ENCODE assay signal across 22 cellular contexts in genomic region chr20:54611701-54612487, GRCh38.
DNase-seq lines count a peak whose midpoint lies in the region; ATAC-seq and TF ChIP-seq lines count a peak whose summit lies in the region.
"Had no signal": no experiment of that assay in that cellular context is flagged by ENCODE, and none has a peak within 500 bp of the region (broad histone marks: within the 10 kb centered on the region; RNA-seq: fewer than 3 reads in every experiment).

No MANE protein-coding gene starts in this region.

- H3K27ac Mint-ChIP-seq in nephron progenitor cell = no peak overlapping the region
- no peak overlapping the region for H3K27ac Mint-ChIP-seq in type B pancreatic cell
- H3K27ac Mint-ChIP-seq: CD4-positive, alpha-beta memory T cell; H9 had no signal

- H3K27me3 Mint-ChIP-seq in nephron progenitor cell (ENCODE audit: low read depth, poor library complexity) (no peaks in the 10 kb centered on the region), type B pancreatic cell (no peaks in the 10 kb centered on the region)
- H3K27me3 Mint-ChIP-seq: CD4-positive, alpha-beta memory T cell had no signal

- POLR2A ChIA-PET in IMR-90 (lab: Charles Lee; ENCODE audit: unreplicated experiment) = no interaction called here

- H2AK9ac ChIP-seq in IMR-90 (replicated peaks; ENCODE audit: low read depth, low read length, poor library complexity) = no peak overlapping the region

- peaks cover 3% of the 10 kb centered on the region for H3K9me3 Mint-ChIP-seq in nephron progenitor cell
- peaks cover 4% of the 10 kb centered on the region for H3K9me3 Mint-ChIP-seq in type B pancreatic cell

- BruUV-seq in IMR-90 (replicated peaks; lab: Mats Ljungman, UMichigan) = no TSS peak

- dilution Hi-C loops in IMR-90 (cut with HindIII; ENCODE audit: low sequenced_read_pairs, unreplicated experiment) = no loop called here

- H2AK5ac ChIP-seq in IMR-90 (ENCODE audit: low read depth, low read length) = no peak overlapping the region

- TF ChIP-seq RAD21 in IMR-90 (IDR thresholded peaks at IDR 0.05; ENCODE audit: low read length) = no peak

- H4K8ac ChIP-seq in IMR-90 (ENCODE audit: low read depth in 2 of 2, low read length in 2 of 2) = no peak overlapping the region

- H3K79me1 ChIP-seq in IMR-90 (ENCODE audit: low read depth in 1 of 2, low read length in 2 of 2) = no peaks in the 10 kb centered on the region

- H3K36me3 ChIP-seq in IMR-90 (ENCODE audit: control insufficient read depth, insufficient read depth, low read length) = no peaks in the 10 kb centered on the region
- H3K36me3 ChIP-seq: BLaER1 treated with 17β-estradiol and CSF1 and Interleukin-3, amounts not matched to agents 10 nM and 100 nM had no signal

- ATAC-seq in IMR-90 (ENCODE audit: low read depth) = no peak
- ATAC-seq in HG02571 (IDR thresholded peaks at IDR 0.05; ENCODE audit: unreplicated experiment) = no peak
- ATAC-seq in HG03045 (IDR thresholded peaks at IDR 0.05; ENCODE audit: unreplicated experiment) = no peak
- ATAC-seq: PC-3, SK-N-SH treated with all-trans-retinoic acid at 6 μM for 48 hours had no signal

- no peak overlapping the region for H3K4ac ChIP-seq in IMR-90 (ENCODE audit: low read depth, low read length)

- H2BK20ac ChIP-seq in IMR-90 (ENCODE audit: low read depth, low read length) = no peak overlapping the region

- in situ Hi-C loops in IMR-90 (cut with MboI; ENCODE audit: low sequenced_read_pairs) = no loop called here

- H3K36me3 Mint-ChIP-seq in nephron progenitor cell (ENCODE audit: low read depth) = no peaks in the 10 kb centered on the region
- H3K36me3 Mint-ChIP-seq in type B pancreatic cell = peaks cover 4% of the 10 kb centered on the region
- H3K36me3 Mint-ChIP-seq: CD4-positive, alpha-beta memory T cell had no signal

- H3K18ac ChIP-seq in IMR-90 (ENCODE audit: low read depth, low read length) = no peak overlapping the region

- no peak for TF ChIP-seq CTCF in IMR-90 (conservative IDR thresholded peaks at IDR 0.05; ENCODE audit: low read depth, low read length)
- no peak for TF ChIP-seq CTCF in fibroblast of mammary gland (conservative IDR thresholded peaks at IDR 0.05; ENCODE audit: control insufficient read depth, insufficient read depth, low read depth, low read length)
- no peak for TF ChIP-seq CTCF in nephron progenitor cell (IDR thresholded peaks at IDR 0.05)
- no peak for TF ChIP-seq CTCF in type B pancreatic cell (conservative IDR thresholded peaks at IDR 0.05)

- DNase-seq in IMR-90 = no peak
- peak; percentile 1 for DNase-seq in fibroblast of mammary gland (ENCODE audit: low read depth)
- no peak for DNase-seq in nephron progenitor cell
- DNase-seq in type B pancreatic cell (ENCODE audit: extremely low spot score, unreplicated experiment) = no peak
- DNase-seq in NCI-H345 (lab: John Stamatoyannopoulos, UW) = no peak
- DNase-seq: CD4-positive, alpha-beta memory T cell; COR-L47; DMS53; GM23248; H9; NCI-H1092; NCI-H1436; NCI-H187; NCI-H2171 treated with DMSO at 0.1 percent for 48 hours; NCI-H446; NCI-H526; NK-92 treated with Interleukin-12 subunit alpha and Interleukin-12 subunit beta, amount 100 ng/mL, for 24 hours; PC-3 had no signal

- H2BK120ac ChIP-seq in IMR-90 (ENCODE audit: low read depth, low read length) = no peak overlapping the region

- H2BK5ac ChIP-seq in IMR-90 (ENCODE audit: low read depth, low read length, poor library complexity, severe bottlenecking) = no peak overlapping the region

- H3K4me1 Mint-ChIP-seq in nephron progenitor cell (peaks cover 35% of the 10 kb centered on the region), type B pancreatic cell (ENCODE audit: unreplicated experiment) (peaks cover 17% of the 10 kb centered on the region)
- H3K4me1 Mint-ChIP-seq: CD4-positive, alpha-beta memory T cell; H9 had no signal

- TF ChIP-seq POLR2A in IMR-90 (IDR thresholded peaks at IDR 0.05; ENCODE audit: low read depth, low read length) = no peak

- no peak overlapping the region for H4K5ac ChIP-seq in IMR-90 (ENCODE audit: low read depth, low read length)

- peak overlapping the region; percentile 6 for H3K4me3 Mint-ChIP-seq in nephron progenitor cell
- peak overlapping the region; percentile 47 for H3K4me3 Mint-ChIP-seq in type B pancreatic cell
- H3K4me3 Mint-ChIP-seq: H9 had no signal

- H3K9ac ChIP-seq in IMR-90 (ENCODE audit: low read depth, low read length) = no peak overlapping the region
- H3K9ac ChIP-seq: BLaER1 treated with 17β-estradiol and CSF1 and Interleukin-3, amounts not matched to agents 10 nM and 100 nM; GM23248 had no signal

- H2AFZ ChIP-seq in IMR-90 (replicated peaks; ENCODE audit: low read length, poor library complexity) = no peak overlapping the region
- H2AFZ ChIP-seq: GM23248 had no signal

- no peaks in the 10 kb centered on the region for H3K9me3 ChIP-seq in IMR-90 (ENCODE audit: control insufficient read depth, insufficient read depth, low read length)
- H3K9me3 ChIP-seq: BLaER1 treated with 17β-estradiol and CSF1 and Interleukin-3, amounts not matched to agents 10 nM and 100 nM had no signal

- CTCF ChIA-PET in IMR-90 (lab: Yijun Ruan, JAX) = no interaction called here

- no peak overlapping the region for H3K14ac ChIP-seq in IMR-90 (replicated peaks; ENCODE audit: low read depth, low read length)

- H3K4me3 ChIP-seq in IMR-90 (ENCODE audit: insufficient read depth, low read depth, low read length) (no peak overlapping the region), fibroblast of mammary gland (ENCODE audit: control insufficient read depth, low read depth, low read length) (no peak overlapping the region)
- H3K4me3 ChIP-seq: BLaER1 treated with 17β-estradiol and CSF1 and Interleukin-3, amounts not matched to agents 10 nM and 100 nM; GM23248 had no signal

- no peak overlapping the region for H3K56ac ChIP-seq in IMR-90 (ENCODE audit: extremely low read depth, insufficient read depth, low read length)

- H3K4me2 ChIP-seq in IMR-90 (ENCODE audit: low read depth, low read length) = no peak overlapping the region
- H3K4me2 ChIP-seq: BLaER1 treated with 17β-estradiol and CSF1 and Interleukin-3, amounts not matched to agents 10 nM and 100 nM had no signal

- no peak overlapping the region for H3K23ac ChIP-seq in IMR-90 (ENCODE audit: low read depth, low read length)

- H3K4me1 ChIP-seq in IMR-90 (ENCODE audit: control insufficient read depth, insufficient read depth, low read length) = no peaks in the 10 kb centered on the region

- H4K91ac ChIP-seq in IMR-90 (ENCODE audit: insufficient read depth, low read depth, low read length) = no peak overlapping the region

- no peaks in the 10 kb centered on the region for H3K27me3 ChIP-seq in IMR-90 (ENCODE audit: control insufficient read depth, insufficient read depth, low read length)
- H3K27me3 ChIP-seq: BLaER1 treated with 17β-estradiol and CSF1 and Interleukin-3, amounts not matched to agents 10 nM and 100 nM had no signal

- no peak overlapping the region for H3K27ac ChIP-seq in IMR-90 (ENCODE audit: insufficient read depth, low read length)
- H3K27ac ChIP-seq: BLaER1 treated with 17β-estradiol and CSF1 and Interleukin-3, amounts not matched to agents 10 nM and 100 nM; GM23248 had no signal

- no peaks in the 10 kb centered on the region for H3K9me1 ChIP-seq in IMR-90 (ENCODE audit: insufficient read depth, low read length)

- no peak overlapping the region for H2BK15ac ChIP-seq in IMR-90 (ENCODE audit: low read depth, low read length)

- intact Hi-C loops in IMR-90 (cut with micrococcal nuclease) = no loop called here

- no peaks in the 10 kb centered on the region for H4K20me1 ChIP-seq in IMR-90 (ENCODE audit: insufficient read depth, low read length)
- H4K20me1 ChIP-seq: BLaER1 treated with 17β-estradiol and CSF1 and Interleukin-3, amounts not matched to agents 10 nM and 100 nM had no signal

- WGBS in IMR-90 (ENCODE audit: extremely low coverage in 2 of 2, insufficient read length in 1 of 2), 2 experiments = 45% methylated on average over 5 of the region's 10 CpGs; no CpG with 5 or more reads in 1 of the 2 experiments

TF ChIP-seq in IMR-90, 13 proteins besides CTCF, POLR2A, EP300 and RAD21:
- TF ChIP-seq USF2 (IDR thresholded peaks at IDR 0.05; ENCODE audit: low read depth, low read length) = no peak
- TF ChIP-seq BHLHE40 (IDR thresholded peaks at IDR 0.05; ENCODE audit: low read depth, low read length) = no peak
- 0 out of 2 replicates have a peak, but pooled peaks have one; percentile 11 for TF ChIP-seq MAFK (IDR thresholded peaks at IDR 0.05; ENCODE audit: low read depth, low read length)
- no peak for TF ChIP-seq CHD1 (IDR thresholded peaks at IDR 0.05; ENCODE audit: low read depth, low read length)
- TF ChIP-seq NFE2L2 (IDR thresholded peaks at IDR 0.05; ENCODE audit: low read depth, low read length) = no peak
TF ChIP-seq in IMR-90: peak in this region for 1.
